ENCODE assay signal across 25 cellular contexts in genomic region chr2:39178756-39179155, GRCh38. TPM values are rescaled to one million over a fixed set of nuclear protein-coding genes. Genes with fewer than 3 reads are reported as not detected.
DNase-seq lines count a peak whose midpoint lies in the region; ATAC-seq, FAIRE-seq and TF ChIP-seq lines count a peak whose summit lies in the region.
"Had no signal": no experiment of that assay in that cellular context is flagged by ENCODE, and none has a peak within 500 bp of the region (broad histone marks: within the 10 kb centered on the region; RNA-seq: fewer than 3 reads in every experiment).

No MANE protein-coding gene starts in this region.

- no peak overlapping the region for H2BK120ac ChIP-seq in H1 (replicated peaks; ENCODE audit: low read depth, low read length)

- POLR2A ChIA-PET in HepG2 (lab: Yijun Ruan, JAX) (no interaction called here), H1 (lab: Charles Lee; ENCODE audit: partially characterized antibody) (interaction anchor here (1.2 kb wide), 1 partner anchor 59 kb away, joined by 3 read pairs; no protein-coding TSS in a partner anchor)

- no peak overlapping the region for H4K5ac ChIP-seq in H1 (ENCODE audit: insufficient read length, low read depth, low read length)

- H3K56ac ChIP-seq in H1 (replicated peaks; ENCODE audit: insufficient read length, low read depth, low read length): no peak overlapping the region

- DNase-seq in HepG2 (ENCODE audit: low spot score) (no peak), right lobe of liver (no peak), H1 (ENCODE audit: low read depth in 1 of 2, low spot score in 2 of 2) (no peak), hypothalamus (lab: John Stamatoyannopoulos, UW) (no peak)
- DNase-seq in activated T-cell treated with anti-CD3 and anti-CD28 coated beads, Interleukin-2, amount 50 U/mL, for 48 hours: no peak
- DNase-seq: ACHN; BE2C; C1 segment of cervical spinal cord; CD4-positive, alpha-beta memory T cell; CD4-positive, CD25-positive, alpha-beta regulatory T cell; CD8-positive, alpha-beta memory T cell; COR-L47; DMS 273 treated with DMSO at 0.1 percent for 48 hours; DMS153; DMS53; DMS79; DND-41; EL; GDM1 had no signal

- H3K4me3 ChIP-seq in HepG2 (replicated peaks in 1 of 3; ENCODE audit: insufficient read depth in 1 of 3, low read depth in 2 of 3, low read length in 3 of 3) (no peak overlapping the region), right lobe of liver (no peak overlapping the region), H1 (ENCODE audit: extremely low read depth in 1 of 4, insufficient read depth in 2 of 4, low read depth in 3 of 4, low read length in 4 of 4) (no peak overlapping the region)
- H3K4me3 ChIP-seq: BLaER1, GM12878 had no signal

- intact Hi-C loops in HepG2 (cut with micrococcal nuclease; ENCODE audit: unreplicated experiment) (no loop called here), right lobe of liver (cut with DNase I) (no loop called here)

- H3K4me2 ChIP-seq in HepG2 (ENCODE audit: low read depth, low read length): no peak overlapping the region
- no peak overlapping the region for H3K4me2 ChIP-seq in H1 (ENCODE audit: insufficient read depth in 1 of 2, low read depth in 2 of 2, low read length in 2 of 2)
- H3K4me2 ChIP-seq: BLaER1 had no signal

- H3K36me3 ChIP-seq in HepG2 (replicated peaks in 1 of 2; ENCODE audit: control insufficient read depth in 1 of 2, insufficient read depth in 2 of 2, low read length in 2 of 2) (no peaks in the 10 kb centered on the region), right lobe of liver (no peaks in the 10 kb centered on the region), H1 (ENCODE audit: control insufficient read depth in 2 of 4, insufficient read depth in 4 of 4, low read length in 3 of 4) (no peaks in the 10 kb centered on the region)
- H3K36me3 ChIP-seq: BE2C, BLaER1 had no signal

- in situ Hi-C loops in HepG2 (cut with HindIII; ENCODE audit: extremely low pct_ligation_motif_present, low pct_unique_long_range_greater_than_20kb): no loop called here

- no peaks in the 10 kb centered on the region for H3K79me1 ChIP-seq in H1 (ENCODE audit: low read depth, low read length)

- H3K14ac ChIP-seq in H1 (ENCODE audit: insufficient read length): no peak overlapping the region

- H2AFZ ChIP-seq in HepG2 (ENCODE audit: low read length): no peak overlapping the region
- no peak overlapping the region for H2AFZ ChIP-seq in H1 (ENCODE audit: low read length)

- H3K23ac ChIP-seq in H1 (ENCODE audit: insufficient read length): no peak overlapping the region

- no peak overlapping the region for H2BK15ac ChIP-seq in H1 (ENCODE audit: low read length)

- no peak overlapping the region for H3K9ac ChIP-seq in HepG2 (ENCODE audit: insufficient read depth, low read depth, low read length)
- no peak overlapping the region for H3K9ac ChIP-seq in H1 (replicated peaks in 1 of 4; ENCODE audit: extremely low read depth in 1 of 4, low read depth in 3 of 4, low read length in 3 of 4)
- H3K9ac ChIP-seq: BLaER1 had no signal

- TF ChIP-seq POLR2A in HepG2 (IDR thresholded peaks at IDR 0.05; ENCODE audit: insufficient read depth in 1 of 2, low read depth in 2 of 2, low read length in 2 of 2) (no peak), right lobe of liver (IDR thresholded peaks at IDR 0.05) (no peak), H1 (IDR thresholded peaks at IDR 0.05; ENCODE audit: control extremely low read depth in 1 of 2, low read depth in 2 of 2, low read length in 2 of 2) (no peak)

- H3K27me3 ChIP-seq in HepG2 (ENCODE audit: control insufficient read depth in 1 of 2, insufficient read depth in 2 of 2, low read length in 2 of 2): no peaks in the 10 kb centered on the region
- H3K27me3 ChIP-seq in right lobe of liver: no peaks in the 10 kb centered on the region
- H3K27me3 ChIP-seq in H1 (replicated peaks in 1 of 4; ENCODE audit: control insufficient read depth in 3 of 4, extremely low read depth in 1 of 4, insufficient read depth in 3 of 4, low read length in 3 of 4): no peaks in the 10 kb centered on the region
- H3K27me3 ChIP-seq: BE2C, BLaER1 had no signal

- WGBS in HepG2 (ENCODE audit: low lambda C conversion rate): 95% methylated on average over 4 of the region's 4 CpGs
- 82% methylated on average over 4 of the region's 4 CpGs for WGBS in right lobe of liver (ENCODE audit: insufficient coverage, low coverage, low lambda C conversion rate, missing lambda C conversion rate)
- WGBS in H1 (ENCODE audit: extremely low coverage in 1 of 2, insufficient coverage in 1 of 2, insufficient read length in 1 of 2, insufficient replicate concordance in 2 of 2, low coverage in 1 of 2, low lambda C conversion rate in 2 of 2, missing lambda C conversion rate in 1 of 2), 2 experiments: 93% methylated on average over 4 of the region's 4 CpGs; no CpG with 5 or more reads in 1 of the 2 experiments

- BruUV-seq in HepG2 (replicated peaks; lab: Mats Ljungman, UMichigan): no TSS peak

- H3K9me3 ChIP-seq in HepG2 (ENCODE audit: low read length): no peaks in the 10 kb centered on the region
- no peaks in the 10 kb centered on the region for H3K9me3 ChIP-seq in right lobe of liver
- no peaks in the 10 kb centered on the region for H3K9me3 ChIP-seq in H1 (ENCODE audit: insufficient read depth in 2 of 2, low read depth in 1 of 2, low read length in 1 of 2)
- H3K9me3 ChIP-seq: BE2C, BLaER1 had no signal

- H4K20me1 ChIP-seq in HepG2 (ENCODE audit: insufficient read depth, low read length) (no peaks in the 10 kb centered on the region), H1 (replicated peaks in 1 of 2; ENCODE audit: control insufficient read depth in 1 of 2, insufficient read depth in 2 of 2, low read length in 2 of 2) (no peaks in the 10 kb centered on the region)
- H4K20me1 ChIP-seq: BLaER1 had no signal

- CTCF ChIA-PET in HepG2 (lab: Yijun Ruan, JAX; ENCODE audit: low intra/inter-chr PET ratio, low total read pairs) (no interaction called here), H1 (lab: Charles Lee; ENCODE audit: partially characterized antibody) (interaction anchor here (0.6 to 1.7 kb wide), 6 partner anchors 13 to 338 kb away, joined by 3 to 5 read pairs (median 4); no protein-coding TSS in a partner anchor)

- no peak overlapping the region for H2AK5ac ChIP-seq in H1 (ENCODE audit: low read depth, low read length)

- TF ChIP-seq EP300 in HepG2 (IDR thresholded peaks at IDR 0.05; ENCODE audit: low read depth in 2 of 2, low read length in 2 of 2): no peak
- no peak for TF ChIP-seq EP300 in HepG2 (CRISPR knock-in tag; IDR thresholded peaks at IDR 0.05; ENCODE audit: borderline replicate concordance)
- no peak for TF ChIP-seq EP300 in Ishikawa (IDR thresholded peaks at IDR 0.05; ENCODE audit: borderline replicate concordance)
- no peak for TF ChIP-seq EP300 in H1 (IDR thresholded peaks at IDR 0.05; ENCODE audit: borderline replicate concordance in 1 of 2, low read depth in 2 of 2, low read length in 2 of 2)

- TF ChIP-seq CTCF in HepG2 (CRISPR knock-in tag; IDR thresholded peaks at IDR 0.05): no peak
- TF ChIP-seq CTCF in right lobe of liver (IDR thresholded peaks at IDR 0.05): no peak
- TF ChIP-seq CTCF in H1 (IDR thresholded peaks at IDR 0.05; ENCODE audit: control extremely low read depth in 1 of 3, insufficient read depth in 1 of 3, low read depth in 1 of 3, low read length in 3 of 3): no peak

- H2BK12ac ChIP-seq in H1 (ENCODE audit: low read depth, low read length): no peak overlapping the region

- no peak overlapping the region for H4K91ac ChIP-seq in H1 (replicated peaks; ENCODE audit: insufficient read length, low read length)

- no peaks in the 10 kb centered on the region for H3K23me2 ChIP-seq in H1 (ENCODE audit: low read depth, low read length)

- no peak overlapping the region for H3K4ac ChIP-seq in H1 (replicated peaks; ENCODE audit: insufficient read length, low read depth, low read length)

- H3K79me2 ChIP-seq in HepG2 (ENCODE audit: insufficient read depth, low read length) (no peaks in the 10 kb centered on the region), H1 (ENCODE audit: control insufficient read depth in 1 of 2, insufficient read depth in 2 of 2, low read length in 2 of 2) (no peaks in the 10 kb centered on the region)

- H3K4me1 ChIP-seq in HepG2 (ENCODE audit: insufficient read depth, low read length) (peaks cover 25% of the 10 kb centered on the region), right lobe of liver (no peaks in the 10 kb centered on the region), H1 (replicated peaks in 1 of 4; ENCODE audit: control insufficient read depth in 3 of 4, insufficient read depth in 4 of 4, low read length in 3 of 4) (peaks cover 0 to 4% (median 0%) of the 10 kb centered on the region in 4 experiments; a peak in 1 of 7 replicates)
- H3K4me1 ChIP-seq: BE2C, BLaER1 had no signal

- TF ChIP-seq RAD21 in HepG2 (CRISPR knock-in tag; IDR thresholded peaks at IDR 0.05) (no peak), Ishikawa (IDR thresholded peaks at IDR 0.05; ENCODE audit: low read depth) (no peak), H1 (IDR thresholded peaks at IDR 0.05 in 1 of 2, conservative IDR thresholded peaks at IDR 0.05 in 1 of 2; ENCODE audit: low read depth in 2 of 2, low read length in 2 of 2) (no peak)

- no peak overlapping the region for H2BK5ac ChIP-seq in H1 (ENCODE audit: low read depth, low read length)

- no peak overlapping the region for H2BK20ac ChIP-seq in H1 (ENCODE audit: low read length)

- no peak overlapping the region for H4K8ac ChIP-seq in H1 (ENCODE audit: extremely low read depth, insufficient read depth, low read length)

- H3K18ac ChIP-seq in H1 (ENCODE audit: extremely low read depth, low read length): no peak overlapping the region

- FAIRE-seq in HepG2 (lab: Jason Lieb, UNC) (no peak), H1 (lab: Jason Lieb, UNC) (no peak)
- FAIRE-seq: GM12878, GM12892, GM18507 had no signal

- ATAC-seq in HepG2 (no peak), right lobe of liver (no peak)
- ATAC-seq: GM12878 had no signal

- H3K27ac ChIP-seq in HepG2 (ENCODE audit: extremely low read length, insufficient read depth, low read length) (no peak overlapping the region), right lobe of liver (no peak overlapping the region), H1 (ENCODE audit: low read depth, low read length) (no peak overlapping the region)
- H3K27ac ChIP-seq: 22Rv1, BLaER1 had no signal

RNA-seq across cellular contexts. Expression of gene SOS1, which starts 57.9 kb away (rescaled TPM):
- 20.8 and 26.6 TPM in 2 replicates for total RNA-seq in HepG2 (2016; rRNA removed; fragmentation: Illumina TruSeq; extraction: Trizol)
- 3.2 and 4.1 TPM in 2 replicates for total RNA-seq in HepG2 (2016; cell fraction: cytosol; rRNA removed; fragmentation: Illumina TruSeq; extraction: Trizol; ENCODE audit: low read depth)
- 21.0 and 28.9 TPM in 2 replicates for total RNA-seq in HepG2 (2016; cell fraction: insoluble cytoplasmic fraction; rRNA removed; fragmentation: Illumina TruSeq; extraction: Trizol)
- 12.6 and 14.3 TPM in 2 replicates for total RNA-seq in HepG2 (2016; cell fraction: membrane; rRNA removed; fragmentation: Illumina TruSeq; extraction: Trizol)
- total RNA-seq in HepG2 (2016; cell fraction: nucleus; rRNA removed; fragmentation: Illumina TruSeq; extraction: Trizol): 49.5 and 63.9 TPM in 2 replicates
- polyA plus RNA-seq in HepG2 (2011; rRNA removed): 39.5 and 60.4 TPM in 2 replicates
- polyA plus RNA-seq in HepG2 (2011; cell fraction: cytosol; rRNA removed): 23.4 and 41.7 TPM in 2 replicates
- polyA plus RNA-seq in HepG2 (2011; cell fraction: nucleus; rRNA removed): 69.6 and 75.7 TPM in 2 replicates
- polyA plus RNA-seq in HepG2 (2012): 31.5 and 37.6 TPM in 2 replicates
- 0.43 and 0.49 TPM in 2 replicates for polyA plus RNA-seq in HepG2 (2016; cell fraction: cytosol; fragmentation: Illumina TruSeq; extraction: Trizol; ENCODE audit: low read depth)
- polyA plus RNA-seq in HepG2 (2016; cell fraction: insoluble cytoplasmic fraction; fragmentation: Illumina TruSeq; extraction: Trizol; ENCODE audit: low read depth): 21.4 and 27.3 TPM in 2 replicates
- 2.0 and 2.7 TPM in 2 replicates for polyA plus RNA-seq in HepG2 (2016; cell fraction: membrane; fragmentation: Illumina TruSeq; extraction: Trizol; ENCODE audit: low read depth)
- polyA plus RNA-seq in HepG2 (2016; cell fraction: nucleus; fragmentation: Illumina TruSeq; extraction: Trizol; ENCODE audit: insufficient read depth, low read depth): 56.1 and 68.3 TPM in 2 replicates
- polyA minus RNA-seq in HepG2 (2011; rRNA and poly(A)+ RNA removed; ENCODE audit: low replicate concordance): 40.4 and 54.0 TPM in 2 replicates
- polyA minus RNA-seq in HepG2 (2011; cell fraction: cytosol; rRNA and poly(A)+ RNA removed): 39.9 and 41.5 TPM in 2 replicates
- polyA minus RNA-seq in HepG2 (2011; cell fraction: nucleus; rRNA and poly(A)+ RNA removed): 211 and 214 TPM in 2 replicates
- total RNA-seq in right lobe of liver: 10 to 100 TPM in 5 of 6 experiments, 1 to 10 TPM in 1; 9.6 to 20.1 (median 16.5) TPM
- 27.0 and 31.6 TPM in 2 replicates for total RNA-seq in H1 (2021; fragmentation: NEBNext Ultra II Directional; extraction: Animal tissue kit (Norgen Biotek cat#: 25700))
- 13.1 and 25.7 TPM in 2 replicates for polyA plus RNA-seq in H1 (2011; rRNA removed)
- 16.4 TPM for polyA plus RNA-seq in H1 (2011; cell fraction: cytosol; rRNA removed)
- polyA plus RNA-seq in H1 (2011; cell fraction: nucleus; rRNA removed): 17.7 TPM
- polyA plus RNA-seq in H1 (2012, experiment 1 of 2): 10.1 to 14.7 TPM (median 11.0 TPM) in 4 replicates
- polyA plus RNA-seq in H1 (2012, experiment 2 of 2): 0.84 TPM
- polyA plus RNA-seq in H1 (2013, experiment 1 of 2): 23.0 TPM
- 22.2 TPM for polyA plus RNA-seq in H1 (2013, experiment 2 of 2)
- 39.1 and 56.3 TPM in 2 replicates for polyA minus RNA-seq in H1 (2011; rRNA and poly(A)+ RNA removed)
- polyA minus RNA-seq in H1 (2011; cell fraction: cytosol; rRNA and poly(A)+ RNA removed): 16.7 TPM
- 41.7 TPM for polyA minus RNA-seq in H1 (2011; cell fraction: nucleus; rRNA and poly(A)+ RNA removed)

Comparison
In these comparisons a context has a peak if more than half of its experiments do, and no peak if none do; other contexts are left out.
1. Of the 41 proteins assayed by ChIP-seq in both HepG2 and H1: peak only in HepG2: none; only in H1: none; in both: CEBPB; in neither: 40.